ENCODE assay signal across 14 cellular contexts in genomic region chr13:75418186-75418843, GRCh38.
A peak's percentile ranks its signal among the peaks of the same experiment; 100 is the strongest.
DNase-seq lines count a peak whose midpoint lies in the region; ATAC-seq and TF ChIP-seq lines count a peak whose summit lies in the region.
"Had no signal": no experiment of that assay in that cellular context is flagged by ENCODE, and none has a peak within 500 bp of the region (broad histone marks: within the 10 kb centered on the region; RNA-seq: fewer than 3 reads in every experiment).

No MANE protein-coding gene starts in this region.

- H3K4me1 Mint-ChIP-seq in GM23338: peaks cover 19% of the 10 kb centered on the region
- peaks cover 28% of the 10 kb centered on the region for H3K4me1 Mint-ChIP-seq in WTC11
- peaks cover 38% of the 10 kb centered on the region for H3K4me1 Mint-ChIP-seq in mesothelial cell of epicardium
- H3K4me1 Mint-ChIP-seq in activated CD4-positive, alpha-beta memory T cell treated with anti-CD3 and anti-CD28 coated beads for 36 hours (ENCODE audit: low read depth): no peaks in the 10 kb centered on the region
- H3K4me1 Mint-ChIP-seq: B cell had no signal

- H3K27me3 Mint-ChIP-seq in GM23338 (ENCODE audit: insufficient read depth, low read depth, poor library complexity) (no peaks in the 10 kb centered on the region), WTC11 (ENCODE audit: low read depth) (no peaks in the 10 kb centered on the region), mesothelial cell of epicardium (ENCODE audit: low read depth) (no peaks in the 10 kb centered on the region)
- peaks cover 9% of the 10 kb centered on the region for H3K27me3 Mint-ChIP-seq in activated CD4-positive, alpha-beta memory T cell treated with anti-CD3 and anti-CD28 coated beads for 36 hours

- no peaks in the 10 kb centered on the region for H3F3A ChIP-seq in GM23338 (replicated peaks; ENCODE audit: low read depth)

- peak overlapping the region; percentile 74 for H3K27ac Mint-ChIP-seq in GM23338
- H3K27ac Mint-ChIP-seq in WTC11: peak overlapping the region; percentile 80; the same call in 1 of the 2 replicates
- no peak overlapping the region for H3K27ac Mint-ChIP-seq in mesothelial cell of epicardium
- H3K27ac Mint-ChIP-seq in activated CD4-positive, alpha-beta memory T cell treated with anti-CD3 and anti-CD28 coated beads for 36 hours: no peak overlapping the region
- H3K27ac Mint-ChIP-seq: B cell, HFFc6 had no signal

- POLR2A ChIA-PET in WTC11 (lab: Charles Lee): interaction anchor here (1.0 kb wide), 1 partner anchor 12 kb away, joined by 3 read pairs; no protein-coding TSS in a partner anchor
- POLR2A ChIA-PET in activated CD4-positive, alpha-beta memory T cell treated with anti-CD3 and anti-CD28 coated beads for 36 hours (lab: Charles Lee): no interaction called here

- H4K20me1 ChIP-seq in GM23338 (replicated peaks; ENCODE audit: insufficient read depth): no peaks in the 10 kb centered on the region; the same call in 1 of the 2 replicates

- no peak overlapping the region for H3K9ac ChIP-seq in subcutaneous abdominal adipose tissue (ENCODE audit: low read length in 5 of 5)

- H3K27ac ChIP-seq in GM23338 (ENCODE audit: low read depth) (no peak overlapping the region), left lung (peak overlapping the region in 1 of 2 donors; percentile 61), subcutaneous abdominal adipose tissue (ENCODE audit: low read depth, low read length) (peak overlapping the region; percentile 84)

- H2AFZ ChIP-seq in GM23338: no peak overlapping the region

- H3K79me2 ChIP-seq in GM23338 (replicated peaks; ENCODE audit: insufficient read depth): peaks cover 23% of the 10 kb centered on the region

- H3K9me3 ChIP-seq in left lung: no peaks in the 10 kb centered on the region
- no peaks in the 10 kb centered on the region for H3K9me3 ChIP-seq in subcutaneous abdominal adipose tissue (ENCODE audit: control insufficient read depth in 5 of 5, low read length in 5 of 5)

- no peak overlapping the region for H3K4me2 ChIP-seq in GM23338

- H3K4me3 ChIP-seq in GM23338: no peak overlapping the region
- H3K4me3 ChIP-seq in left lung: no peak overlapping the region
- no peak overlapping the region for H3K4me3 ChIP-seq in subcutaneous abdominal adipose tissue (ENCODE audit: low read depth in 1 of 5, low read length in 5 of 5)

- H3K36me3 ChIP-seq in GM23338 (ENCODE audit: insufficient read depth): no peaks in the 10 kb centered on the region
- H3K36me3 ChIP-seq in left lung: no peaks in the 10 kb centered on the region
- H3K36me3 ChIP-seq in subcutaneous abdominal adipose tissue (ENCODE audit: control insufficient read depth in 5 of 5, insufficient read depth in 5 of 5, low read length in 5 of 5): no peaks in the 10 kb centered on the region

- DNase-seq in GM23338 (ENCODE audit: low spot score) (no peak), WTC11 (ENCODE audit: low spot score) (no peak), left lung (no peak), mesothelial cell of epicardium (ENCODE audit: low spot score in 2 of 2, unreplicated experiment in 2 of 2) (no peak)
- DNase-seq in stimulated activated naive CD8-positive, alpha-beta T cell treated with anti-CD3 and anti-CD28 coated beads, Interleukin-15, Interleukin-2, amounts not matched to agents 100 U/mL and 50 U/mL, for 24 hours: no peak
- DNase-seq in activated CD4-positive, alpha-beta memory T cell treated with anti-CD3 and anti-CD28 coated beads for 36 hours: no peak
- DNase-seq: CD4-positive, CD25-positive, alpha-beta regulatory T cell; HFFc6; KBM-7; NCI-H1417 treated with DMSO at 0.1 percent for 48 hours; NCI-H2081; NCI-H748 treated with DMSO at 0.1 percent for 48 hours had no signal

- H3K9me2 ChIP-seq in GM23338 (ENCODE audit: insufficient read depth): no peaks in the 10 kb centered on the region

- intact Hi-C loops in left lung (cut with DNase I): no loop called here
- intact Hi-C loops in activated CD4-positive, alpha-beta memory T cell treated with anti-CD3 and anti-CD28 coated beads for 36 hours (cut with micrococcal nuclease): no loop called here

- 0 out of 2 replicates have a peak, but pooled peaks cover 7% of the 10 kb centered on the region for H3K4me1 ChIP-seq in GM23338 (ENCODE audit: insufficient read depth)
- H3K4me1 ChIP-seq in left lung: peaks cover 15 to 28% of the 10 kb centered on the region in 2 donors
- peaks cover 0 to 55% (median 36%) of the 10 kb centered on the region in 5 donors for H3K4me1 ChIP-seq in subcutaneous abdominal adipose tissue (ENCODE audit: control insufficient read depth in 5 of 5, insufficient read depth in 5 of 5, low read length in 5 of 5)

- H3K36me3 Mint-ChIP-seq in GM23338 (ENCODE audit: low read depth): no peaks in the 10 kb centered on the region
- no peaks in the 10 kb centered on the region for H3K36me3 Mint-ChIP-seq in WTC11
- H3K36me3 Mint-ChIP-seq in mesothelial cell of epicardium: no peaks in the 10 kb centered on the region
- H3K36me3 Mint-ChIP-seq in activated CD4-positive, alpha-beta memory T cell treated with anti-CD3 and anti-CD28 coated beads for 36 hours: no peaks in the 10 kb centered on the region
- H3K36me3 Mint-ChIP-seq: CD4-positive, CD25-positive, alpha-beta regulatory T cell had no signal

- no peaks in the 10 kb centered on the region for H3K27me3 ChIP-seq in GM23338 (ENCODE audit: insufficient read depth)
- no peaks in the 10 kb centered on the region for H3K27me3 ChIP-seq in left lung
- H3K27me3 ChIP-seq in subcutaneous abdominal adipose tissue (ENCODE audit: control insufficient read depth in 5 of 5, insufficient read depth in 4 of 5, low read length in 5 of 5): no peaks in the 10 kb centered on the region

- ATAC-seq in GM23338: no peak
- no peak for ATAC-seq in WTC11
- ATAC-seq in left lung: peak; percentile 66
- no peak for ATAC-seq in stimulated activated naive CD8-positive, alpha-beta T cell treated with anti-CD3 and anti-CD28 coated beads, Interleukin-15, Interleukin-2, amounts not matched to agents 100 U/mL and 50 U/mL, for 24 hours

- no peak overlapping the region for H3K4me3 Mint-ChIP-seq in GM23338
- no peak overlapping the region for H3K4me3 Mint-ChIP-seq in WTC11
- H3K4me3 Mint-ChIP-seq in mesothelial cell of epicardium: no peak overlapping the region
- no peak overlapping the region for H3K4me3 Mint-ChIP-seq in activated CD4-positive, alpha-beta memory T cell treated with anti-CD3 and anti-CD28 coated beads for 36 hours
- H3K4me3 Mint-ChIP-seq: B cell; CD4-positive, CD25-positive, alpha-beta regulatory T cell; HFFc6 had no signal

- CTCF ChIA-PET in WTC11 (lab: Charles Lee): interaction anchor here (1.1 kb wide), 1 partner anchor 64 kb away, joined by 3 read pairs; the partner anchor contains the start of gene TBC1D4
- CTCF ChIA-PET in activated CD4-positive, alpha-beta memory T cell treated with anti-CD3 and anti-CD28 coated beads for 36 hours (lab: Charles Lee): no interaction called here

- TF ChIP-seq CTCF in GM23338 (conservative IDR thresholded peaks at IDR 0.05; ENCODE audit: low read depth in 2 of 2) (no peak), WTC11 (IDR thresholded peaks at IDR 0.05) (no peak), left lung (IDR thresholded peaks at IDR 0.05) (no peak), mesothelial cell of epicardium (IDR thresholded peaks at IDR 0.05; ENCODE audit: unreplicated experiment) (no peak)

- H3K9me3 Mint-ChIP-seq in GM23338: no peaks in the 10 kb centered on the region
- H3K9me3 Mint-ChIP-seq in WTC11: no peaks in the 10 kb centered on the region
- no peaks in the 10 kb centered on the region for H3K9me3 Mint-ChIP-seq in mesothelial cell of epicardium
- H3K9me3 Mint-ChIP-seq in activated CD4-positive, alpha-beta memory T cell treated with anti-CD3 and anti-CD28 coated beads for 36 hours: no peaks in the 10 kb centered on the region
- H3K9me3 Mint-ChIP-seq: HFFc6 had no signal

TF ChIP-seq in GM23338, 12 proteins besides CTCF, POLR2A, EP300 and RAD21 (continues in another document):
- TF ChIP-seq EZH2phosphoT487 (IDR thresholded peaks at IDR 0.05; ENCODE audit: unreplicated experiment): no peak

TF ChIP-seq in WTC11, 78 proteins besides CTCF, POLR2A, EP300 and RAD21:
- TF ChIP-seq TCF7 (CRISPR knock-in tag; IDR thresholded peaks at IDR 0.05; ENCODE audit: low read depth): no peak
- no peak for TF ChIP-seq HMGXB4 (CRISPR knock-in tag; IDR thresholded peaks at IDR 0.05)
- no peak for TF ChIP-seq TP53 (CRISPR knock-in tag; IDR thresholded peaks at IDR 0.05)
- no peak for TF ChIP-seq E2F5 (CRISPR knock-in tag; IDR thresholded peaks at IDR 0.05)
TF ChIP-seq in WTC11: peak in this region for 0.

Comparison
In these comparisons a context has a peak if more than half of its experiments do, and no peak if none do; other contexts are left out.
1. H3K27ac Mint-ChIP-seq: peak in GM23338 (single experiment) and WTC11 (single experiment); none in mesothelial cell of epicardium (single experiment) and activated CD4-positive, alpha-beta memory T cell treated with anti-CD3 and anti-CD28 coated beads for 36 hours (single experiment).